In the genomic region with DNA sequence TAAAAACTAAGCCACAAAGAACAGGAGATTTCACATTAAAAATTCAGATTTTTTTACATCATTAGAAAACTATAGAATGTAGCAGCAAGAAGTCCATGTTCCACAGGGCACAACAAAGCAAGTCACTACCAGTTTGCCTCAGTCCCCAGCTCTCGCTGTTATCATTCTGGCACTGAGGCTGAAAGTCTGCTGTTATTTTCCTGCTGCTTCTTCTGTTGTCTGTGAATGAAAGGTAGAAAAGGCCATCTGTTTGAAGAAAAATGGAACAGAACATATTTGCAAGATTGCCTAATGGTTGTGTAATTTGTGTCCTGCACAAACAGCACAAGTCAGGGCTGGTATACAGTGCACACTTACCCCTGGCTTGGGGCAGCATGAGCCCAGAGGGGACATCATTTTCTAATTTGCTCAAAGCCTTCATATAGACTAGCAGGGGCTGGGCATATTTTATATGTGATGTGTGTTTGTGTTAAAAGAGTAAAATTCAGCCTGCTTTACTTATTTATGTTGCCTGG, we compare ENCODE assay signal across 15 cellular contexts.
DNase-seq lines count a peak whose midpoint lies in the region; TF ChIP-seq lines count a peak whose summit lies in the region.
"Had no signal": no experiment of that assay in that cellular context is flagged by ENCODE, and none has a peak within 500 bp of the region (broad histone marks: within the 10 kb centered on the region; RNA-seq: fewer than 3 reads in every experiment).

No MANE protein-coding gene starts in this region.

- H3K36me3 Mint-ChIP-seq in neural progenitor cell (no peaks in the 10 kb centered on the region), type B pancreatic cell (no peaks in the 10 kb centered on the region)
- H3K36me3 Mint-ChIP-seq: CD8-positive, alpha-beta memory T cell had no signal

- no peaks in the 10 kb centered on the region for H3K79me2 ChIP-seq in neural progenitor cell (ENCODE audit: low read depth)

- H3K4me1 Mint-ChIP-seq in neural progenitor cell (peaks cover 4% of the 10 kb centered on the region), type B pancreatic cell (ENCODE audit: unreplicated experiment) (no peaks in the 10 kb centered on the region)
- H3K4me1 Mint-ChIP-seq: CD8-positive, alpha-beta memory T cell had no signal

- TF ChIP-seq POLR2A in esophagus muscularis mucosa (IDR thresholded peaks at IDR 0.05; ENCODE audit: low read depth), result no peak

- peaks cover 2% of the 10 kb centered on the region for H3K27me3 Mint-ChIP-seq in neural progenitor cell (ENCODE audit: insufficient read depth, low read depth)
- H3K27me3 Mint-ChIP-seq in type B pancreatic cell, result peaks cover 4% of the 10 kb centered on the region

- no peak overlapping the region for H3K4me3 Mint-ChIP-seq in neural progenitor cell
- no peak overlapping the region for H3K4me3 Mint-ChIP-seq in type B pancreatic cell
- H3K4me3 Mint-ChIP-seq: CD8-positive, alpha-beta memory T cell had no signal

- H3K36me3 ChIP-seq in esophagus muscularis mucosa (no peaks in the 10 kb centered on the region), neural progenitor cell (no peaks in the 10 kb centered on the region)
- H3K36me3 ChIP-seq: BLaER1 had no signal

- TF ChIP-seq EP300 in esophagus muscularis mucosa (IDR thresholded peaks at IDR 0.05), result no peak

- no peaks in the 10 kb centered on the region for H3K4me1 ChIP-seq in esophagus muscularis mucosa
- no peaks in the 10 kb centered on the region for H3K4me1 ChIP-seq in neural progenitor cell
- H3K4me1 ChIP-seq: Caco-2 had no signal

- DNase-seq in DMS 273 (lab: John Stamatoyannopoulos, UW; ENCODE audit: unreplicated experiment), result peak; percentile 48
- DNase-seq in DMS 273 treated with DMSO at 0.1 percent for 48 hours (lab: John Stamatoyannopoulos, UW), result no peak
- peak; percentile 11 for DNase-seq in NCI-H446 treated with DMSO at 0.1 percent for 48 hours (lab: John Stamatoyannopoulos, UW)
- DNase-seq in esophagus muscularis mucosa (ENCODE audit: extremely low spot score), result peak; percentile 47
- no peak for DNase-seq in neural progenitor cell (ENCODE audit: low spot score)
- no peak for DNase-seq in HuH-7.5 (ENCODE audit: low spot score)
- DNase-seq in NCI-H2029 (lab: John Stamatoyannopoulos, UW), result no peak
- DNase-seq in type B pancreatic cell (ENCODE audit: extremely low spot score, unreplicated experiment), result no peak
- DNase-seq: Caco-2; CD8-positive, alpha-beta memory T cell; DMS79; GM23248 had no signal

- H3F3A ChIP-seq in neural progenitor cell (ENCODE audit: low read depth), result no peaks in the 10 kb centered on the region

- H3K9ac ChIP-seq in neural progenitor cell, result no peak overlapping the region
- H3K9ac ChIP-seq: BLaER1, GM23248 had no signal

- H4K20me1 ChIP-seq in neural progenitor cell (ENCODE audit: low read depth), result no peaks in the 10 kb centered on the region
- H4K20me1 ChIP-seq: BLaER1 had no signal

- H3K4me3 ChIP-seq in esophagus muscularis mucosa (no peak overlapping the region), neural progenitor cell (no peak overlapping the region)
- H3K4me3 ChIP-seq: BLaER1, GM23248 had no signal

- H3K27ac ChIP-seq in esophagus muscularis mucosa (replicated peaks in 1 of 4), result no peak overlapping the region
- H3K27ac ChIP-seq in neural progenitor cell, result no peak overlapping the region
- H3K27ac ChIP-seq: 22Rv1, BLaER1, GM23248, HL-60 had no signal

- H3K9me3 ChIP-seq in esophagus muscularis mucosa, result peaks cover 0 to 30% (median 22%) of the 10 kb centered on the region in 4 donors
- no peaks in the 10 kb centered on the region for H3K9me3 ChIP-seq in neural progenitor cell (ENCODE audit: low read depth)

- H3K4me2 ChIP-seq in neural progenitor cell, result no peak overlapping the region

- H3K27ac Mint-ChIP-seq in neural progenitor cell (no peak overlapping the region), type B pancreatic cell (no peak overlapping the region)
- H3K27ac Mint-ChIP-seq: CD8-positive, alpha-beta memory T cell had no signal

- H3K9me3 Mint-ChIP-seq in neural progenitor cell, result peaks cover 16% of the 10 kb centered on the region
- peaks cover 7% of the 10 kb centered on the region for H3K9me3 Mint-ChIP-seq in type B pancreatic cell

- intact Hi-C loops in esophagus muscularis mucosa (cut with DNase I), result no loop called here

- peak overlapping the region; percentile 54 for H2AFZ ChIP-seq in neural progenitor cell (replicated peaks)
- H2AFZ ChIP-seq: GM23248 had no signal

- TF ChIP-seq CTCF in esophagus muscularis mucosa (IDR thresholded peaks at IDR 0.05), result no peak
- no peak for TF ChIP-seq CTCF in neural progenitor cell (IDR thresholded peaks at IDR 0.05)
- TF ChIP-seq CTCF in type B pancreatic cell (conservative IDR thresholded peaks at IDR 0.05), result no peak

- H3K27me3 ChIP-seq in esophagus muscularis mucosa (peaks cover 0 to 10% (median 0%) of the 10 kb centered on the region in 4 donors), neural progenitor cell (no peaks in the 10 kb centered on the region)
- H3K27me3 ChIP-seq: BLaER1 had no signal

- 67% methylated on average over 1 of the region's 1 CpG for WGBS in esophagus muscularis mucosa

Comparison
In these comparisons a context has a peak if more than half of its experiments do, and no peak if none do; other contexts are left out.
1. DNase-seq: peak in DMS 273 (single experiment), NCI-H446 treated with DMSO at 0.1 percent for 48 hours (single experiment) and esophagus muscularis mucosa (single experiment); none in DMS 273 treated with DMSO at 0.1 percent for 48 hours (single experiment), neural progenitor cell (single experiment), HuH-7.5 (single experiment), NCI-H2029 (single experiment) and type B pancreatic cell (single experiment).